ENCODE assay signal across 27 cellular contexts in genomic region chr22:44883011-44883421, GRCh38.
DNase-seq lines count a peak whose midpoint lies in the region; ATAC-seq, FAIRE-seq and TF ChIP-seq lines count a peak whose summit lies in the region.
"Had no signal": no experiment of that assay in that cellular context is flagged by ENCODE, and none has a peak within 500 bp of the region (broad histone marks: within the 10 kb centered on the region; RNA-seq: fewer than 3 reads in every experiment).

No MANE protein-coding gene starts in this region.

- WGBS in sigmoid colon, 2 donors: 80 to 87% methylated on average over 12 of the region's 12 CpGs

- DNase-seq in GM13976 (ENCODE audit: low spot score): peak; percentile 16
- DNase-seq in kidney: peak; percentile 67
- DNase-seq in sigmoid colon: peak; percentile 46
- DNase-seq in coronary artery (ENCODE audit: low spot score): no peak
- DNase-seq: CD4-positive, alpha-beta memory T cell; DND-41; GM23248; HCEC 1CT; IMR-90; MV-4-11; NCI-H1105 treated with DMSO at 0.1 percent for 48 hours; NCI-H2081; NCI-H2171; NCI-H345; NCI-H524; NCI-H774; NK-92 treated with Interleukin-12 subunit alpha and Interleukin-12 subunit beta, amount 100 ng/mL, for 24 hours; SIG-M5 had no signal

- H3K36me3 ChIP-seq in kidney (ENCODE audit: control insufficient read depth in 1 of 2, insufficient read depth in 2 of 2, low read length in 2 of 2) (no peaks in the 10 kb centered on the region), sigmoid colon (no peaks in the 10 kb centered on the region)
- H3K36me3 ChIP-seq: BLaER1 had no signal

- no peak for TF ChIP-seq EP300 in sigmoid colon (IDR thresholded peaks at IDR 0.05)

- peaks cover 0 to under 1% of the 10 kb centered on the region in 2 donors for H3K9me3 ChIP-seq in kidney (ENCODE audit: control insufficient read depth in 1 of 2, low read length in 2 of 2)
- no peaks in the 10 kb centered on the region for H3K9me3 ChIP-seq in sigmoid colon
- H3K9me3 ChIP-seq: BLaER1, Caco-2 had no signal

- intact Hi-C loops in kidney (cut with DNase I) (no loop called here), sigmoid colon (cut with DNase I) (no loop called here)

- H3K9ac ChIP-seq in kidney (ENCODE audit: low read length in 2 of 2): no peak overlapping the region
- H3K9ac ChIP-seq: BLaER1, GM23248, KMS-11 had no signal

- H3K27ac ChIP-seq in C4-2B: peak overlapping the region; percentile 47
- H3K27ac ChIP-seq in kidney (ENCODE audit: low read depth in 2 of 2, low read length in 2 of 2): no peak overlapping the region
- no peak overlapping the region for H3K27ac ChIP-seq in sigmoid colon
- no peak overlapping the region for H3K27ac ChIP-seq in coronary artery
- H3K27ac ChIP-seq: BLaER1, GM23248, KMS-11, RWPE1 had no signal

- TF ChIP-seq CTCF in C4-2B (conservative IDR thresholded peaks at IDR 0.05) (no peak), GM13976 (IDR thresholded peaks at IDR 0.05; ENCODE audit: borderline replicate concordance, control extremely low read depth, extremely low read depth, insufficient read depth, missing control alignments) (no peak), kidney (IDR thresholded peaks at IDR 0.05; ENCODE audit: borderline replicate concordance, extremely low read depth, insufficient read depth) (no peak), sigmoid colon (IDR thresholded peaks at IDR 0.05) (no peak), coronary artery (IDR thresholded peaks at IDR 0.05) (no peak)

- no peaks in the 10 kb centered on the region for H3K4me1 ChIP-seq in kidney (ENCODE audit: control insufficient read depth in 1 of 2, insufficient read depth in 1 of 2, low read depth in 1 of 2, low read length in 2 of 2)
- H3K4me1 ChIP-seq in sigmoid colon: no peaks in the 10 kb centered on the region
- H3K4me1 ChIP-seq: BLaER1, Caco-2 had no signal

- no peaks in the 10 kb centered on the region for H3K27me3 ChIP-seq in sigmoid colon
- H3K27me3 ChIP-seq: BLaER1 had no signal

- no peak overlapping the region for H3K4me3 ChIP-seq in kidney (ENCODE audit: low read length in 2 of 2)
- H3K4me3 ChIP-seq in sigmoid colon: no peak overlapping the region
- no peak overlapping the region for H3K4me3 ChIP-seq in coronary artery
- H3K4me3 ChIP-seq: BLaER1, GM12878, GM23248 had no signal

- in situ Hi-C loops in GM13976 (cut with MboI; ENCODE audit: low sequenced_read_pairs, unreplicated experiment): no loop called here

- TF ChIP-seq POLR2A in sigmoid colon (IDR thresholded peaks at IDR 0.05): no peak

- no peak for ATAC-seq in GM18502 (IDR thresholded peaks at IDR 0.05; ENCODE audit: poor library complexity, unreplicated experiment)
- no peak for ATAC-seq in HG03139 (IDR thresholded peaks at IDR 0.05; ENCODE audit: unreplicated experiment)
- ATAC-seq: GM12878 had no signal

- no peak for FAIRE-seq in kidney (lab: Jason Lieb, UNC)
- FAIRE-seq: GM12878, HTR-8/SVneo had no signal
